Comparison of ENCODE assay signal across 8 cellular contexts in genomic region chr17:76585649-76586593, GRCh38. TPM values are rescaled to one million over a fixed set of nuclear protein-coding genes. Genes with fewer than 3 reads are reported as not detected.
A peak's percentile ranks its signal among the peaks of the same experiment; 100 is the strongest.
DNase-seq lines count a peak whose midpoint lies in the region; ATAC-seq and TF ChIP-seq lines count a peak whose summit lies in the region.

ST6GALNAC2 (minus strand) TSS chr17:76585860; CDS start chr17:76585808, 52 bp downstream.

- H4K20me1 ChIP-seq in PC-9 (ENCODE audit: insufficient read depth) = no peaks in the 10 kb centered on the region

- no peaks in the 10 kb centered on the region for H3K9me3 ChIP-seq in PC-9 (ENCODE audit: insufficient read depth, low read depth)
- H3K9me3 ChIP-seq in left ventricle myocardium inferior (replicated peaks) = no peaks in the 10 kb centered on the region

- no peak for ATAC-seq in GM19455 (IDR thresholded peaks at IDR 0.05; ENCODE audit: unreplicated experiment)
- ATAC-seq in GM19397 (IDR thresholded peaks at IDR 0.05; ENCODE audit: unreplicated experiment) = no peak

- DNase-seq in GM13976 (ENCODE audit: low spot score) (peak; percentile 61), PC-9 (peak; percentile 59 to 94), left ventricle myocardium inferior (peak; percentile 69), posterior vena cava (ENCODE audit: low spot score) (peak; percentile 87)
- peak; percentile 46 for DNase-seq in activated naive CD8-positive, alpha-beta T cell treated with anti-CD3 and anti-CD28 coated beads for 36 hours

- BruUV-seq in PC-9 (replicated peaks; lab: Mats Ljungman, UMichigan) = no TSS peak

- intact Hi-C loops in PC-9 (cut with micrococcal nuclease; ENCODE audit: unreplicated experiment) = loop anchor here (1.0 kb wide), 1 partner anchor 27 kb away; no protein-coding TSS in a partner anchor
- intact Hi-C loops in left ventricle myocardium inferior (cut with micrococcal nuclease) = no loop called here
- intact Hi-C loops in posterior vena cava (cut with DNase I) = no loop called here

- H3K27ac Mint-ChIP-seq in activated naive CD8-positive, alpha-beta T cell treated with anti-CD3 and anti-CD28 coated beads for 36 hours = no peak within 1 kb of the TSS

- in situ Hi-C loops in GM13976 (cut with MboI; ENCODE audit: low sequenced_read_pairs, unreplicated experiment) = no loop called here

- CTCF ChIA-PET in PC-9 (lab: Charles Lee) = interaction anchor here (0.5 to 1.6 kb wide), 7 partner anchors 16 to 835 kb away, joined by 3 to 13 read pairs (median 5); partner anchors contain the start of gene RHBDF2

- H3K27ac ChIP-seq in ACC112 (ENCODE audit: low read depth, low read length) = no peak within 1 kb of the TSS
- H3K27ac ChIP-seq in PC-9 = no peak within 1 kb of the TSS
- H3K27ac ChIP-seq in left ventricle myocardium inferior (replicated peaks) = peak within 1 kb of the TSS; percentile 68

- TF ChIP-seq CTCF in GM13976 (IDR thresholded peaks at IDR 0.05; ENCODE audit: borderline replicate concordance, control extremely low read depth, extremely low read depth, insufficient read depth, missing control alignments) (peak; percentile 41), PC-9 (conservative IDR thresholded peaks at IDR 0.05) (no peak; the same call in 1 of the 2 replicates), left ventricle myocardium inferior (IDR thresholded peaks at IDR 0.05; ENCODE audit: borderline replicate concordance) (peak; percentile 63)

- POLR2A ChIA-PET in PC-9 (lab: Charles Lee; ENCODE audit: unreplicated experiment) = interaction anchor here (0.5 to 0.9 kb wide), 8 partner anchors 9 to 233 kb away, joined by 3 to 27 read pairs (median 4); no protein-coding TSS in a partner anchor

- no peaks in the 10 kb centered on the region for H3K9me2 ChIP-seq in PC-9 (ENCODE audit: insufficient read depth)

- H3K4me3 ChIP-seq in ACC112 (ENCODE audit: low read depth, low read length) = peak within 1 kb of the TSS; percentile 71
- peak within 1 kb of the TSS; percentile 52; the same call in 1 of the 2 replicates for H3K4me3 ChIP-seq in PC-9
- H3K4me3 ChIP-seq in left ventricle myocardium inferior = peak within 1 kb of the TSS; percentile 82

- H3K4me3 Mint-ChIP-seq in activated naive CD8-positive, alpha-beta T cell treated with anti-CD3 and anti-CD28 coated beads for 36 hours = peak within 1 kb of the TSS; percentile 42

- H3K36me3 ChIP-seq in ACC112 (ENCODE audit: insufficient read depth, low read length) (no peaks in the 10 kb centered on the region), PC-9 (ENCODE audit: low read depth) (no peaks in the 10 kb centered on the region), left ventricle myocardium inferior (no peaks in the 10 kb centered on the region)

- peaks cover under 1% of the 10 kb centered on the region for H3K4me1 ChIP-seq in ACC112 (ENCODE audit: control insufficient read depth, insufficient read depth, low read length, unreplicated experiment)
- H3K4me1 ChIP-seq in PC-9 (replicated peaks; ENCODE audit: insufficient read depth) = no peaks in the 10 kb centered on the region
- H3K4me1 ChIP-seq in left ventricle myocardium inferior = peaks cover 29% of the 10 kb centered on the region

- H3K27me3 ChIP-seq in ACC112 (ENCODE audit: insufficient read depth, low read length) (peaks cover 28% of the 10 kb centered on the region), PC-9 (ENCODE audit: insufficient read depth, low read depth) (no peaks in the 10 kb centered on the region), left ventricle myocardium inferior (ENCODE audit: low read depth) (peaks cover 34% of the 10 kb centered on the region)

- peaks cover 4% of the 10 kb centered on the region for H3K4me1 Mint-ChIP-seq in activated naive CD8-positive, alpha-beta T cell treated with anti-CD3 and anti-CD28 coated beads for 36 hours

- H3K79me2 ChIP-seq in ACC112 (ENCODE audit: control insufficient read depth, insufficient read depth, low read length, unreplicated experiment) (no peaks in the 10 kb centered on the region), PC-9 (ENCODE audit: low read depth) (no peaks in the 10 kb centered on the region)

- H3F3A ChIP-seq in PC-9 (ENCODE audit: insufficient read depth, low read depth) = peaks cover 4% of the 10 kb centered on the region; the same call in 1 of the 2 replicates

- H3K27me3 Mint-ChIP-seq in activated naive CD8-positive, alpha-beta T cell treated with anti-CD3 and anti-CD28 coated beads for 36 hours = peaks cover 71% of the 10 kb centered on the region

- H2AFZ ChIP-seq in ACC112 (ENCODE audit: low read length, unreplicated experiment) (peak within 1 kb of the TSS; percentile 11), PC-9 (0 out of 2 replicates have a peak within 1 kb of the TSS, but pooled peaks have one; percentile 66)

- no peaks in the 10 kb centered on the region for H3K36me3 Mint-ChIP-seq in activated naive CD8-positive, alpha-beta T cell treated with anti-CD3 and anti-CD28 coated beads for 36 hours

- no peaks in the 10 kb centered on the region for H3K9me3 Mint-ChIP-seq in activated naive CD8-positive, alpha-beta T cell treated with anti-CD3 and anti-CD28 coated beads for 36 hours

- peak within 1 kb of the TSS; percentile 75 for H3K4me2 ChIP-seq in PC-9

RNA-seq across cellular contexts. Expression of gene ST6GALNAC2, which starts in this region (rescaled TPM):
- total RNA-seq in PC-9 (2021) = 15.5 and 18.7 TPM in 2 replicates
- total RNA-seq in activated naive CD8-positive, alpha-beta T cell treated with anti-CD3 and anti-CD28 coated beads for 36 hours = not detected
- 4.3 TPM for total RNA-seq in left ventricle myocardium inferior
- total RNA-seq in posterior vena cava = 1 to 10 TPM; 3.0 to 3.1 TPM

Comparison
In these comparisons a context has a peak if more than half of its experiments do, and no peak if none do; other contexts are left out.
1. Peak in DNase-seq in activated naive CD8-positive, alpha-beta T cell treated with anti-CD3 and anti-CD28 coated beads for 36 hours; RNA of the gene not detected or under 1 TPM.